ENCODE assay signal across 1 cellular context in the genomic region with DNA sequence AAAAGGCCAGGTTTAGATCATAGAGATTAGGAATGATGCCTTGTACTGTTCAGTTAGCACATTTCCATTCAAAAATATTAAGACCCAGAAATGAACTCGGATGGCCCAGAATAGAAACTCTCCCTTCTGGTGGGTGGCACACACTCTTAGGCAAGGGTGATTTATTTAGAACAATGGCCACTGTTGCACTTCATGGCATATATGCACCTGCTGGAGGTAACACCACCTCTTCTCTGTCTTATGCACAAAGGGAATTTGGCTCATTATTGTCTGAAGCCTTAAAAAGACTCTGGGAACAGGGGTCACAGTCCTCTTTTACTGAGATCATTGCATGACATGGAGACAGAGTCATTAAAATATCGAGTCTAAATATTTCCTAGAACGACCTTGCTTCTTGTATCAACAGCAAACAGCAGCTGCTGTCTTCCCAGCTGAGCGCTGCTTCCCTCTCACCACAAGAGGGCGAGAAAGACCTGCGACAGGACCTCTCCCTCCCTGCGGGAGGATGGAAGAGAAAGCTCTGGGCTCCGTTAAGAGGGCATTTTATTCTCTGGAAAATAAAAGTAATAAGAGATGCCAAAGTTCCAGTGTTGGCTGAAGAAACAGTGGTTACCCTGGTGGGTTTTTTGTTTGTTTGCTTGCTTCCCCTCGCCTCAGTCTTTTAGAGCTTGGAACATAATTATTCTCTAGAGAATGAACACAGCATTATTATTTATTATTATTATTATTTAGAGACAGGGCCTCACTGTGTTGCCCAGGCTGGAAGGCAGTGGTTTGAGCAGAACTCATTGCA.
TF ChIP-seq lines count a peak whose summit lies in the region.

No MANE protein-coding gene starts in this region.

TF ChIP-seq in neural cell, 6 proteins besides CTCF, POLR2A, EP300 and RAD21:
- no peak for TF ChIP-seq REST (IDR thresholded peaks at IDR 0.05; ENCODE audit: borderline replicate concordance)
- TF ChIP-seq SMC3 (conservative IDR thresholded peaks at IDR 0.05; ENCODE audit: poor library complexity), result peak; percentile 99
